Comparison of ENCODE assay signal across 1 cellular context in the genomic region with DNA sequence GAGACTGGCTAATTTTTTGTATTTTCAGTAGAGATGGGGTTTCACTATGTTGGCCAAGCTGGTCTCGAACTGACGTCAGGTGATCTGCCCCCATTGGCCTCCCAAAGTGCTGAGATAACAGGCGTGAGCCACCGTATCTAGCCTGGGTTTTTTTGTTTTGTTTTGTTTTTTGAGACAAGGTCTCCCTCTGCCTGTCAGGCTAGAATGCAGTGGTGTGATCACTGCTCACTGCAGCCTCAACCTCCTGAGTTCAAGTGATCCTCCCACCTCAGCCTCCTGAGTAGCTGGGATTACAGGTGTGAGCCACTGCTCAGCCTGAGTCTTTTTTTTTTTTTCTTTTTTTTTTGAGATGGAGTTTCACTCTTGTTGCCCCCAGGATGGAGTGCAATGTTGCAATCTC.
TF ChIP-seq lines count a peak whose summit lies in the region.
"Not testable (repeated sequence)": the region's sequence is repeated elsewhere in the genome, so short reads cannot be mapped to it uniquely, and the experiment has no call there.

No MANE protein-coding gene starts in this region.

TF ChIP-seq in K562, 482 proteins besides CTCF, POLR2A, EP300 and RAD21:
- TF ChIP-seq, protein P1, sequence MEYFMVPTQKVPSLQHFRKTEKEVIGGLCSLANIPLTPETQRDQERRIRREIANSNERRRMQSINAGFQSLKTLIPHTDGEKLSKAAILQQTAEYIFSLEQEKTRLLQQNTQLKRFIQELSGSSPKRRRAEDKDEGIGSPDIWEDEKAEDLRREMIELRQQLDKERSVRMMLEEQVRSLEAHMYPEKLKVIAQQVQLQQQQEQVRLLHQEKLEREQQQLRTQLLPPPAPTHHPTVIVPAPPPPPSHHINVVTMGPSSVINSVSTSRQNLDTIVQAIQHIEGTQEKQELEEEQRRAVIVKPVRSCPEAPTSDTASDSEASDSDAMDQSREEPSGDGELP (CRISPR knock-in tag; IDR thresholded peaks at IDR 0.05; ENCODE audit: borderline replicate concordance): 0 out of 2 replicates have a peak, but pooled peaks have one; percentile 17
- TF ChIP-seq CXXC5 (CRISPR knock-in tag; IDR thresholded peaks at IDR 0.05): 0 out of 2 replicates have a peak, but pooled peaks have one; percentile 20
- peak; percentile 78 for TF ChIP-seq CC2D1A (IDR thresholded peaks at IDR 0.05)
- peak; percentile 43; the same call in 1 of the 2 replicates for TF ChIP-seq STAG1 (CRISPR knock-in tag; IDR thresholded peaks at IDR 0.05; ENCODE audit: borderline replicate concordance)
- peak; percentile 71 for TF ChIP-seq BCOR (IDR thresholded peaks at IDR 0.05)
- 0 out of 2 replicates have a peak, but pooled peaks have one; percentile 21 for TF ChIP-seq TOE1 (IDR thresholded peaks at IDR 0.05; ENCODE audit: borderline replicate concordance)
- not testable (repeated sequence) for TF ChIP-seq TOE1 (CRISPR knock-in tag; IDR thresholded peaks at IDR 0.05; ENCODE audit: borderline replicate concordance, low read depth)
- 0 out of 2 replicates have a peak, but pooled peaks have one; percentile 46 for TF ChIP-seq SMARCA5 (IDR thresholded peaks at IDR 0.05)
- 0 out of 4 replicates have a peak, but pooled peaks of 1 of the 2 experiments have one; percentile 33 for TF ChIP-seq KDM1A (IDR thresholded peaks at IDR 0.05)
- TF ChIP-seq ARID2 (IDR thresholded peaks at IDR 0.05): peak; percentile 71; the same call in 1 of the 2 replicates
- TF ChIP-seq HDAC1 (IDR thresholded peaks at IDR 0.05): peak in 1 of 2 experiments; percentile 33; a peak in 1 of 4 replicates
